24 cellular contexts compared by ENCODE assay signal in the genomic region with DNA sequence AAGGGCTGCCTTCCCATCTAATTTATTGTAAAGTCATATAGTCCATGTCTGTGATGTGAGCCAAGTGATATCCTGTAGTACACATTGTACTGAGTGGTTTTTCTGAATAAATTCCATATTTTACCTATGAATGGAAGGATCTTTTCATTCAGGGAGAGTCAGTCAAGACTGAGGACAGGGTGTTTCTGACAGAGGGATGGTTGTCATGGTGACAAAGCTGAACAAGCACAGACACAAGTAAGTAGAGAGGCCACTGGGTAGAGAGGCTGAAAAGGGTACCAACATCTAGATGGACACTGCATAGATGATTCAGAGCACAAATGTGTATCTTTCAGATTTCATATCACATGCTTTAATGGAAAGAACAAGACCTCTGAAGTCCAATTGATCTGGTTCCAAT. TPM values are rescaled to one million over a fixed set of nuclear protein-coding genes. Genes with fewer than 3 reads are reported as not detected.
A peak's percentile ranks its signal among the peaks of the same experiment; 100 is the strongest.
DNase-seq lines count a peak whose midpoint lies in the region; ATAC-seq and TF ChIP-seq lines count a peak whose summit lies in the region.
"Had no signal": no experiment of that assay in that cellular context is flagged by ENCODE, and none has a peak within 500 bp of the region (broad histone marks: within the 10 kb centered on the region; RNA-seq: fewer than 3 reads in every experiment).

No MANE protein-coding gene starts in this region.

- ATAC-seq in activated naive CD4-positive, alpha-beta T cell treated with anti-CD3 and anti-CD28 coated beads, Interleukin-2, amount 50 U/mL, for 72 hours, result no peak
- ATAC-seq: HCT116, Right ventricle myocardium inferior had no signal

- intact Hi-C loops in mammary epithelial cell (cut with micrococcal nuclease), result no loop called here

- H3K4me1 ChIP-seq in mammary epithelial cell (ENCODE audit: insufficient read depth, low read length) (peaks cover 14% of the 10 kb centered on the region), neural progenitor cell (peaks cover 4% of the 10 kb centered on the region)
- H3K4me1 ChIP-seq: BLaER1 treated with 17β-estradiol and CSF1 and Interleukin-3, amounts not matched to agents 10 nM and 100 nM had no signal

- H3K79me2 ChIP-seq in mammary epithelial cell (ENCODE audit: insufficient read depth, low read length) (no peaks in the 10 kb centered on the region), neural progenitor cell (ENCODE audit: low read depth) (no peaks in the 10 kb centered on the region)

- H3K9me3 Mint-ChIP-seq in neural progenitor cell, result no peaks in the 10 kb centered on the region
- H3K9me3 Mint-ChIP-seq in activated naive CD4-positive, alpha-beta T cell treated with anti-CD3 and anti-CD28 coated beads, Interleukin-2, amount 50 U/mL, for 72 hours, result no peaks in the 10 kb centered on the region
- H3K9me3 Mint-ChIP-seq: CD4-positive, alpha-beta memory T cell had no signal

- H3F3A ChIP-seq in neural progenitor cell (ENCODE audit: low read depth), result no peaks in the 10 kb centered on the region

- CTCF ChIA-PET in mammary epithelial cell (lab: Charles Lee; ENCODE audit: low non-redundant PET), result no interaction called here

- dilution Hi-C loops in mammary epithelial cell (cut with HindIII; ENCODE audit: low sequenced_read_pairs), result loop anchor here (5.0 kb wide), 1 partner anchor 41 kb away; no protein-coding TSS in a partner anchor

- no peak overlapping the region for H3K4me3 Mint-ChIP-seq in neural progenitor cell
- H3K4me3 Mint-ChIP-seq: CD4-positive, alpha-beta memory T cell had no signal

- H3K27me3 ChIP-seq in mammary epithelial cell (ENCODE audit: insufficient read depth, low read length) (no peaks in the 10 kb centered on the region), neural progenitor cell (no peaks in the 10 kb centered on the region)
- H3K27me3 ChIP-seq: BLaER1 treated with 17β-estradiol and CSF1 and Interleukin-3, amounts not matched to agents 10 nM and 100 nM; MG63; SJSA1 had no signal

- no peaks in the 10 kb centered on the region for H3K27me3 Mint-ChIP-seq in neural progenitor cell (ENCODE audit: insufficient read depth, low read depth)

- H3K9ac ChIP-seq in mammary epithelial cell (ENCODE audit: insufficient read depth, low read length) (no peak overlapping the region), neural progenitor cell (no peak overlapping the region)
- H3K9ac ChIP-seq: BLaER1 treated with 17β-estradiol and CSF1 and Interleukin-3, amounts not matched to agents 10 nM and 100 nM had no signal

- TF ChIP-seq CTCF in mammary epithelial cell (conservative IDR thresholded peaks at IDR 0.05 in 1 of 2, IDR thresholded peaks at IDR 0.05 in 1 of 2; ENCODE audit: extremely low read depth in 1 of 2, insufficient read depth in 1 of 2, low read depth in 1 of 2, low read length in 2 of 2) (no peak), neural progenitor cell (IDR thresholded peaks at IDR 0.05) (no peak)

- no peak overlapping the region for H3K27ac Mint-ChIP-seq in neural progenitor cell
- no peak overlapping the region for H3K27ac Mint-ChIP-seq in activated naive CD4-positive, alpha-beta T cell treated with anti-CD3 and anti-CD28 coated beads, Interleukin-2, amount 50 U/mL, for 72 hours

- DNase-seq in DMS53 (lab: John Stamatoyannopoulos, UW) (peak; percentile 57), DMS53 treated with DMSO at 0.1 percent for 48 hours (lab: John Stamatoyannopoulos, UW; ENCODE audit: unreplicated experiment) (no peak), LHCN-M2 (ENCODE audit: low read depth) (peak; percentile 54), mammary epithelial cell (peak; percentile 23), neural progenitor cell (ENCODE audit: low spot score) (peak; percentile 37), T-helper 1 cell (no peak), RPMI8226 (no peak)
- DNase-seq in activated naive CD4-positive, alpha-beta T cell treated with anti-CD3 and anti-CD28 coated beads, Interleukin-2, amount 50 U/mL, for 72 hours (ENCODE audit: low spot score in 2 of 2), result no peak
- DNase-seq: ACHN; Caco-2; CD4-positive, alpha-beta memory T cell; IMR-90; MG63; NCI-H1436; NCI-H187 treated with DMSO at 0.1 percent for 48 hours; NCI-H226; NCI-H510A treated with DMSO at 0.1 percent for 48 hours; OCI-M1 had no signal

- no peak overlapping the region for H2AFZ ChIP-seq in mammary epithelial cell (ENCODE audit: low read depth, low read length)
- H2AFZ ChIP-seq in neural progenitor cell (replicated peaks), result no peak overlapping the region

- in situ Hi-C loops in mammary epithelial cell (cut with MboI; ENCODE audit: low sequenced_read_pairs in 2 of 2), result no loop called here

- no peaks in the 10 kb centered on the region for H3K36me3 Mint-ChIP-seq in neural progenitor cell
- no peaks in the 10 kb centered on the region for H3K36me3 Mint-ChIP-seq in activated naive CD4-positive, alpha-beta T cell treated with anti-CD3 and anti-CD28 coated beads, Interleukin-2, amount 50 U/mL, for 72 hours
- H3K36me3 Mint-ChIP-seq: CD4-positive, alpha-beta memory T cell had no signal

- H3K4me1 Mint-ChIP-seq in neural progenitor cell, result peaks cover 22% of the 10 kb centered on the region
- H3K4me1 Mint-ChIP-seq: CD4-positive, alpha-beta memory T cell had no signal

- H3K4me2 ChIP-seq in mammary epithelial cell (ENCODE audit: insufficient read depth, low read depth, low read length), result no peak overlapping the region
- H3K4me2 ChIP-seq in neural progenitor cell, result no peak overlapping the region
- H3K4me2 ChIP-seq: BLaER1 treated with 17β-estradiol and CSF1 and Interleukin-3, amounts not matched to agents 10 nM and 100 nM had no signal

- H3K9me3 ChIP-seq in mammary epithelial cell (replicated peaks; ENCODE audit: insufficient read depth, low read length) (no peaks in the 10 kb centered on the region), neural progenitor cell (ENCODE audit: low read depth) (no peaks in the 10 kb centered on the region)
- H3K9me3 ChIP-seq: BLaER1 treated with 17β-estradiol and CSF1 and Interleukin-3, amounts not matched to agents 10 nM and 100 nM; Caco-2; MG63; SJSA1 had no signal

- no TSS peak for BruUV-seq in mammary epithelial cell (replicated peaks; lab: Mats Ljungman, UMichigan)

- H3K27ac ChIP-seq in mammary epithelial cell (ENCODE audit: insufficient read depth, low read depth, low read length), result no peak overlapping the region
- H3K27ac ChIP-seq in neural progenitor cell, result no peak overlapping the region
- H3K27ac ChIP-seq: 22Rv1; BLaER1 treated with 17β-estradiol and CSF1 and Interleukin-3, amounts not matched to agents 10 nM and 100 nM; SJSA1 had no signal

- H4K20me1 ChIP-seq in mammary epithelial cell (ENCODE audit: insufficient read depth, low read length) (no peaks in the 10 kb centered on the region), neural progenitor cell (ENCODE audit: low read depth) (no peaks in the 10 kb centered on the region)
- H4K20me1 ChIP-seq: BLaER1 treated with 17β-estradiol and CSF1 and Interleukin-3, amounts not matched to agents 10 nM and 100 nM had no signal

- H3K4me3 ChIP-seq in mammary epithelial cell (replicated peaks in 1 of 3; ENCODE audit: insufficient read depth in 1 of 3, low read depth in 2 of 3, low read length in 3 of 3), result no peak overlapping the region
- no peak overlapping the region for H3K4me3 ChIP-seq in neural progenitor cell
- H3K4me3 ChIP-seq: BLaER1 treated with 17β-estradiol and CSF1 and Interleukin-3, amounts not matched to agents 10 nM and 100 nM; MG63; SJSA1 had no signal

- H3K36me3 ChIP-seq in mammary epithelial cell (ENCODE audit: insufficient read depth, low read length) (no peaks in the 10 kb centered on the region), neural progenitor cell (no peaks in the 10 kb centered on the region)
- H3K36me3 ChIP-seq: BLaER1 treated with 17β-estradiol and CSF1 and Interleukin-3, amounts not matched to agents 10 nM and 100 nM; MG63; SJSA1 had no signal

RNA-seq across cellular contexts. Expression of gene IL20, which starts 22.6 kb away (rescaled TPM):
- total RNA-seq in LHCN-M2 (2014; rRNA removed) (not detected in 2 replicates), mammary epithelial cell (not detected), neural progenitor cell (ENCODE audit: low replicate concordance) (not detected in 2 replicates)
- not detected for polyA plus RNA-seq in LHCN-M2 (2012)
- polyA plus RNA-seq in mammary epithelial cell, result 0.10 TPM
- not detected for polyA minus RNA-seq in mammary epithelial cell
- not detected for total RNA-seq in activated naive CD4-positive, alpha-beta T cell treated with anti-CD3 and anti-CD28 coated beads, Interleukin-2, amount 50 U/mL, for 72 hours
- total RNA-seq: Caco-2; CD4-positive, alpha-beta memory T cell; H1; IMR-90; Right ventricle myocardium inferior had no signal
- polyA plus RNA-seq: CD4-positive, alpha-beta memory T cell; H1; IMR-90 had no signal

RNA-seq across cellular contexts. Expression of gene IL24, which starts 54.4 kb away (rescaled TPM):
- total RNA-seq in LHCN-M2 (2014; rRNA removed) (0.17 TPM in 1 of 2 replicates, not detected in the other), mammary epithelial cell (not detected), neural progenitor cell (ENCODE audit: low replicate concordance) (not detected in 2 replicates)
- polyA plus RNA-seq in LHCN-M2 (2012), result 0.04 TPM
- 0.09 TPM for polyA plus RNA-seq in mammary epithelial cell
- polyA minus RNA-seq in mammary epithelial cell, result not detected
- 10 to 100 TPM; 19.0 to 22.2 TPM for total RNA-seq in activated naive CD4-positive, alpha-beta T cell treated with anti-CD3 and anti-CD28 coated beads, Interleukin-2, amount 50 U/mL, for 72 hours
- total RNA-seq: Caco-2; CD4-positive, alpha-beta memory T cell; H1; Right ventricle myocardium inferior had no signal
- polyA plus RNA-seq: H1 had no signal

Comparison
In these comparisons a context has a peak if more than half of its experiments do, and no peak if none do; other contexts are left out.
1. DNase-seq: peak in DMS53 (single experiment), LHCN-M2 (single experiment), mammary epithelial cell (single experiment) and neural progenitor cell (single experiment); none in DMS53 treated with DMSO at 0.1 percent for 48 hours (single experiment), T-helper 1 cell (0 of 5), RPMI8226 (single experiment) and activated naive CD4-positive, alpha-beta T cell treated with anti-CD3 and anti-CD28 coated beads, Interleukin-2, amount 50 U/mL, for 72 hours (0 of 2).
2. RNA of gene IL24, which starts 54.4 kb away (total RNA-seq): 19.0 to 22.2 TPM in activated naive CD4-positive, alpha-beta T cell treated with anti-CD3 and anti-CD28 coated beads, Interleukin-2, amount 50 U/mL, for 72 hours; 0.17 TPM in LHCN-M2, not detected in mammary epithelial cell and not detected in neural progenitor cell; every median in the first group is over 10 times any median in the second.